1 cellular context compared by ENCODE assay signal in the genomic region with DNA sequence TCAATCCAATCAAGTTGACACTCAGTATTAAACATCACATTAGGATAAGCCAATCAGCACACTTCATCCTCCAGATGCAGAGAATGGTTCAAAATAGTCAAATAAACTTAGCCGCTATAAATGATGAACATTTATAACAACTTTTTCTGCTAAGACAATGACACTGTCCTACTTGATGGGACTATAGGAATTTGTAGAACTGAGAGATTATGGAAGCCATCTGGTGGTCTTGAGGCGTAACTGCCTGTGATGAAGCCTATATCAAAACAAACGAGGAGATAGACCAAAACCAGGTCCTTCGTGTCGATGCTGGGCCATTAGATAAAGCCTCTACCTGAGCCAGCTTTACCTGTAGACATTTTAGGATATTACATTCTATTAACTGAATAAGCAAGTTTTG.
TF ChIP-seq lines count a peak whose summit lies in the region.

No MANE protein-coding gene starts in this region.

TF ChIP-seq in HCT116, 20 proteins besides CTCF, POLR2A, EP300 and RAD21 (continued from another document):
- no peak for TF ChIP-seq EGR1 (IDR thresholded peaks at IDR 0.05; ENCODE audit: low read depth)
